ENCODE assay signal across 8 cellular contexts in genomic region chr1:12604114-12604874, GRCh38. TPM values are rescaled to one million over a fixed set of nuclear protein-coding genes. Genes with fewer than 3 reads are reported as not detected.
A peak's percentile ranks its signal among the peaks of the same experiment; 100 is the strongest.
DNase-seq lines count a peak whose midpoint lies in the region; ATAC-seq and TF ChIP-seq lines count a peak whose summit lies in the region.

No MANE protein-coding gene starts in this region.

- no TSS peak for BruUV-seq in PC-3 (replicated peaks; lab: Mats Ljungman, UMichigan)

- H3K4me3 ChIP-seq in PC-3 (ENCODE audit: low read length) (peak overlapping the region; percentile 19; the same call in 1 of the 2 replicates), retinal pigment epithelial cell (ENCODE audit: low read length) (no peak overlapping the region), suprapubic skin (no peak overlapping the region)

- no peak for TF ChIP-seq EP300 in suprapubic skin (IDR thresholded peaks at IDR 0.05)

- peak overlapping the region; percentile 45 for H3K9ac ChIP-seq in PC-3 (ENCODE audit: low read length)

- H3K27me3 Mint-ChIP-seq in activated T-cell treated with anti-CD3 and anti-CD28 coated beads, Interleukin-2, amount 50 U/mL, for 24 hours = no peaks in the 10 kb centered on the region

- 80% methylated on average over 16 of the region's 16 CpGs for WGBS in suprapubic skin

- ATAC-seq in GM21717 (IDR thresholded peaks at IDR 0.05; ENCODE audit: unreplicated experiment) = peak; percentile 56
- peak; percentile 87 for ATAC-seq in PC-3
- ATAC-seq in HG03460 (IDR thresholded peaks at IDR 0.05; ENCODE audit: unreplicated experiment) = no peak

- POLR2A ChIA-PET in PC-3 (lab: Charles Lee; ENCODE audit: unreplicated experiment) = interaction anchor here (0.5 to 0.7 kb wide), 2 partner anchors 12 to 90 kb away, joined by 3 to 6 read pairs; no protein-coding TSS in a partner anchor

- TF ChIP-seq CTCF in PC-3 (conservative IDR thresholded peaks at IDR 0.05; ENCODE audit: low read depth, low read length) (no peak), retinal pigment epithelial cell (conservative IDR thresholded peaks at IDR 0.05; ENCODE audit: low read depth, low read length) (no peak), suprapubic skin (IDR thresholded peaks at IDR 0.05) (no peak)

- peaks cover 9% of the 10 kb centered on the region for H3K9me3 Mint-ChIP-seq in activated T-cell treated with anti-CD3 and anti-CD28 coated beads, Interleukin-2, amount 50 U/mL, for 24 hours

- H3K4me1 ChIP-seq in PC-3 (ENCODE audit: insufficient read depth, low read length) = peaks cover 44% of the 10 kb centered on the region
- H3K4me1 ChIP-seq in suprapubic skin = peaks cover 52% of the 10 kb centered on the region

- peak overlapping the region; percentile 71 for H3K4me2 ChIP-seq in PC-3 (ENCODE audit: low read length)

- H3K36me3 Mint-ChIP-seq in activated T-cell treated with anti-CD3 and anti-CD28 coated beads, Interleukin-2, amount 50 U/mL, for 24 hours (ENCODE audit: low read depth) = peaks cover 75% of the 10 kb centered on the region

- H3K36me3 ChIP-seq in PC-3 (ENCODE audit: low read depth, low read length) (peaks cover 11% of the 10 kb centered on the region), suprapubic skin (peaks cover 16% of the 10 kb centered on the region)

- H3F3A ChIP-seq in PC-3 (ENCODE audit: low read length, unreplicated experiment) = peaks cover 9% of the 10 kb centered on the region

- H3K27ac Mint-ChIP-seq in activated T-cell treated with anti-CD3 and anti-CD28 coated beads, Interleukin-2, amount 50 U/mL, for 24 hours = peak overlapping the region; percentile 90

- H3K9me3 ChIP-seq in PC-3 (ENCODE audit: low read length) (no peaks in the 10 kb centered on the region), suprapubic skin (no peaks in the 10 kb centered on the region)

- H3K27ac ChIP-seq in PC-3 (ENCODE audit: low read length) (peak overlapping the region; percentile 85), suprapubic skin (no peak overlapping the region)

- CTCF ChIA-PET in PC-3 (lab: Charles Lee) = no interaction called here

- DNase-seq in A172 (ENCODE audit: low spot score) = peak; percentile 98
- DNase-seq in PC-3 = peak; percentile 97
- DNase-seq in activated T-cell treated with anti-CD3 and anti-CD28 coated beads, Interleukin-2, amount 50 U/mL, for 24 hours = peak; percentile 61
- DNase-seq in fibroblast of the conjunctiva (ENCODE audit: low read depth) = peak; percentile 79
- DNase-seq in retinal pigment epithelial cell (ENCODE audit: low read depth) = peak; percentile 100
- DNase-seq in suprapubic skin (ENCODE audit: low spot score in 2 of 2) = no peak

- no peak overlapping the region for H2AFZ ChIP-seq in PC-3 (ENCODE audit: low read length)

- peaks cover 95% of the 10 kb centered on the region for H3K79me2 ChIP-seq in PC-3 (ENCODE audit: low read length)

- peak overlapping the region; percentile 51 for H3K4me3 Mint-ChIP-seq in activated T-cell treated with anti-CD3 and anti-CD28 coated beads, Interleukin-2, amount 50 U/mL, for 24 hours

- no peaks in the 10 kb centered on the region; the same call in 1 of the 2 replicates for H4K20me1 ChIP-seq in PC-3 (ENCODE audit: low read length)

- no peaks in the 10 kb centered on the region for H3K9me2 ChIP-seq in PC-3 (replicated peaks; ENCODE audit: low read length)

- peaks cover 86% of the 10 kb centered on the region for H3K4me1 Mint-ChIP-seq in activated T-cell treated with anti-CD3 and anti-CD28 coated beads, Interleukin-2, amount 50 U/mL, for 24 hours (ENCODE audit: low read depth)

- TF ChIP-seq POLR2A in suprapubic skin (IDR thresholded peaks at IDR 0.05) = no peak

- H3K27me3 ChIP-seq in PC-3 (ENCODE audit: low read length) (no peaks in the 10 kb centered on the region), suprapubic skin (no peaks in the 10 kb centered on the region)

- intact Hi-C loops in PC-3 (cut with micrococcal nuclease) = loop anchor here (1.0 kb wide), 1 partner anchor 12 kb away; no protein-coding TSS in a partner anchor

RNA-seq across cellular contexts. Expression of gene DHRS3, which starts 13.7 kb away (rescaled TPM):
- total RNA-seq in A172 (2014; rRNA removed; shearing (Covaris generic)) = not detected in 2 replicates
- total RNA-seq in PC-3 (2014; rRNA removed) = 105 and 116 TPM in 2 replicates
- total RNA-seq in suprapubic skin = 10 to 100 TPM; 73.3 to 86.9 (median 80.2) TPM

RNA-seq across cellular contexts. Expression of gene AADACL4, which starts 39.6 kb away (rescaled TPM):
- not detected in 2 replicates for total RNA-seq in A172 (2014; rRNA removed; shearing (Covaris generic))
- total RNA-seq in PC-3 (2014; rRNA removed) (not detected in 2 replicates), suprapubic skin (not detected)

Comparison
In these comparisons a context has a peak if more than half of its experiments do, and no peak if none do; other contexts are left out.
1. DNase-seq: peak in A172 (single experiment), PC-3 (single experiment), activated T-cell treated with anti-CD3 and anti-CD28 coated beads, Interleukin-2, amount 50 U/mL, for 24 hours (single experiment), fibroblast of the conjunctiva (single experiment) and retinal pigment epithelial cell (single experiment); none in suprapubic skin (0 of 2).
2. RNA of gene DHRS3, which starts 13.7 kb away (total RNA-seq): 105 to 116 TPM in PC-3 and 73.3 to 86.9 TPM in suprapubic skin; not detected in A172; every median in the first group is over 10 times any median in the second.